In the genomic region with DNA sequence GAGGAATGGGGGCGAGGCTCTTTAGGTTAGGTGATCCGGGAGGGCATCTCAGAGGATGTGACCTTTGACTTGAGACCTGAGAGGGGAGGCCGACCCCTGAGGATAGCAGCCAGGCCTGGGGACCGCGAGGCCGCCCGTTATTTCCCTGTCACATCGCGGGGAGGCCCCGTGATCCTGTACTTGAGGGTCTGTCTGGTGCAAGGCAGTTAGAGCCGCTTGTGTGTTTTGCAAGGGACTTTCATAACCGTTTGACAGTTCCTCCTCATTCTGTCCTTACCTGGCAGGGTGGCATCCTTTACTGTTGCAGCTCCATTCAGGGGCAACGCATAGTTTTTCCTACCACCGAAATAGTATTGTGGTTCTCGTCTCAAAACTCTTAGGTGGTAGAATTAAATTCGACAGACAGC, we compare ENCODE assay signal across 7 cellular contexts. TPM values are rescaled to one million over a fixed set of nuclear protein-coding genes. Genes with fewer than 3 reads are reported as not detected.
DNase-seq lines count a peak whose midpoint lies in the region; ATAC-seq and TF ChIP-seq lines count a peak whose summit lies in the region.

No MANE protein-coding gene starts in this region.

- H3K9me3 ChIP-seq in HUES48 (ENCODE audit: control insufficient read depth, insufficient read depth, low read length) (no peaks in the 10 kb centered on the region), thyroid gland (no peaks in the 10 kb centered on the region)

- WGBS in thyroid gland, 2 donors, result 3 to 7% methylated on average over 11 to 15 of the region's 16 CpGs

- DNase-seq in GM10248 (ENCODE audit: extremely low spot score) (peak; percentile 20), immature natural killer cell (no peak), thyroid gland (no peak)
- no peak for DNase-seq in activated T-cell treated with anti-CD3 and anti-CD28 coated beads, Interleukin-2, amount 50 U/mL, for 4 hours
- DNase-seq in activated CD8-positive, alpha-beta memory T cell treated with anti-CD3 and anti-CD28 coated beads, Interleukin-2, amount 50 U/mL, for 4 hours, result no peak

- CTCF ChIA-PET in GM10248 (lab: Yijun Ruan, JAX), result interaction anchor here (0.5 to 2.5 kb wide), 2 partner anchors 11 to 55 kb away, joined by 3 to 10 read pairs; no protein-coding TSS in a partner anchor

- POLR2A ChIA-PET in GM10248 (lab: Yijun Ruan, JAX), result no interaction called here

- intact Hi-C loops in thyroid gland (cut with DNase I), result no loop called here

- H3K4me1 Mint-ChIP-seq in activated T-cell treated with anti-CD3 and anti-CD28 coated beads, Interleukin-2, amount 50 U/mL, for 4 hours (ENCODE audit: low read depth), result peaks cover 22% of the 10 kb centered on the region
- H3K4me1 Mint-ChIP-seq in immature natural killer cell, result peaks cover 16 to 36% of the 10 kb centered on the region in 2 donors

- H3K27ac Mint-ChIP-seq in immature natural killer cell, result peak overlapping the region; percentile 81 to 92 (median 90)

- H3K27ac ChIP-seq in HUES48 (ENCODE audit: low read depth, low read length) (peak overlapping the region; percentile 84), thyroid gland (no peak overlapping the region)

- H3K27me3 ChIP-seq in HUES48 (ENCODE audit: control insufficient read depth, insufficient read depth, low read length), result no peaks in the 10 kb centered on the region
- H3K27me3 ChIP-seq in thyroid gland, result no peaks in the 10 kb centered on the region

- no peaks in the 10 kb centered on the region for H3K27me3 Mint-ChIP-seq in activated T-cell treated with anti-CD3 and anti-CD28 coated beads, Interleukin-2, amount 50 U/mL, for 4 hours (ENCODE audit: low read depth)
- peaks cover 0 to 5% (median under 1%) of the 10 kb centered on the region in 3 donors for H3K27me3 Mint-ChIP-seq in immature natural killer cell (ENCODE audit: low read depth in 3 of 3)

- peak overlapping the region; percentile 82 for H3K9ac ChIP-seq in HUES48 (ENCODE audit: low read depth, low read length)

- H3K4me1 ChIP-seq in HUES48 (ENCODE audit: control insufficient read depth, insufficient read depth, low read length), result peaks cover 5% of the 10 kb centered on the region; the same call in 1 of the 2 replicates
- H3K4me1 ChIP-seq in thyroid gland, result peaks cover 7 to 8% of the 10 kb centered on the region in 2 donors

- no peaks in the 10 kb centered on the region for H3K9me3 Mint-ChIP-seq in activated T-cell treated with anti-CD3 and anti-CD28 coated beads, Interleukin-2, amount 50 U/mL, for 4 hours
- no peaks in the 10 kb centered on the region for H3K9me3 Mint-ChIP-seq in immature natural killer cell

- no peak for TF ChIP-seq CTCF in GM10248 (IDR thresholded peaks at IDR 0.05; ENCODE audit: control extremely low read depth, extremely low read depth, low read depth, missing control alignments)
- no peak for TF ChIP-seq CTCF in thyroid gland (IDR thresholded peaks at IDR 0.05)

- TF ChIP-seq POLR2A in thyroid gland (IDR thresholded peaks at IDR 0.05), result no peak

- peak overlapping the region; percentile 93 for H3K4me3 Mint-ChIP-seq in activated T-cell treated with anti-CD3 and anti-CD28 coated beads, Interleukin-2, amount 50 U/mL, for 4 hours
- peak overlapping the region; percentile 88 to 90 (median 88) for H3K4me3 Mint-ChIP-seq in immature natural killer cell

- H3K36me3 ChIP-seq in HUES48 (ENCODE audit: control insufficient read depth, insufficient read depth, low read length) (no peaks in the 10 kb centered on the region), thyroid gland (no peaks in the 10 kb centered on the region)

- ATAC-seq in GM19467 (IDR thresholded peaks at IDR 0.05; ENCODE audit: unreplicated experiment), result peak; percentile 24
- no peak for ATAC-seq in activated T-cell treated with anti-CD3 and anti-CD28 coated beads, Interleukin-2, amount 50 U/mL, for 4 hours

- no peaks in the 10 kb centered on the region for H3K36me3 Mint-ChIP-seq in activated T-cell treated with anti-CD3 and anti-CD28 coated beads, Interleukin-2, amount 50 U/mL, for 4 hours (ENCODE audit: insufficient read depth)
- no peaks in the 10 kb centered on the region for H3K36me3 Mint-ChIP-seq in immature natural killer cell

- H3K4me3 ChIP-seq in HUES48 (ENCODE audit: low read depth, low read length), result peak overlapping the region; percentile 74
- H3K4me3 ChIP-seq in thyroid gland (replicated peaks in 1 of 3), result peak overlapping the region; percentile 34 to 74 (median 71)

RNA-seq across cellular contexts. Expression of a gene that starts 0.8 kb away (rescaled TPM):
- 10 to 100 TPM; 58.0 to 70.8 (median 66.0) TPM for total RNA-seq in activated T-cell treated with anti-CD3 and anti-CD28 coated beads, Interleukin-2, amount 50 U/mL, for 4 hours
- polyA plus RNA-seq in immature natural killer cell, result 10 to 100 TPM; 39.5 to 47.9 (median 41.4) TPM
- 10 to 100 TPM; 10.1 to 44.4 (median 14.2) TPM for total RNA-seq in thyroid gland
